Comparison of ENCODE assay signal across 16 cellular contexts in the genomic region with DNA sequence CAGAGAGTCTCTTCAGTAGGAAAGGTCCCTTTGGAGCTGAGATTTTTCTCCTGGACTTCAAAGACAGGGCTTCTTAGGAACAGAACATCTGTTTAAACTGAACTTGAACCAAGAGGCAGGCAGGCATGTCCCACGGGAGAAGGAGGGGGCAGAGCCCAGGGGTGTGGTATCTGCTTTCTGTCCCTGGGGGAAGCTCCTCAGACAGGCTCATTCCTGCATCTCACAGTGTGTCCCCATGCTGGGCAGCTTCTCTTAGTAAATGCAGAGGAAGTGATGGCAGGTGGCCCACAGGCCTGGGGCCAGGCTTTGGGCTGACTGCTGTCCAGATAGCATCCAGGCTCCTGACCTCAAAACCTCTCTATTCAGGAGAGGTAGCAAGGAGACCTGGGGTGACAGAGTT. TPM values are rescaled to one million over a fixed set of nuclear protein-coding genes. Genes with fewer than 3 reads are reported as not detected.
DNase-seq lines count a peak whose midpoint lies in the region; ATAC-seq and TF ChIP-seq lines count a peak whose summit lies in the region.
"Had no signal": no experiment of that assay in that cellular context is flagged by ENCODE, and none has a peak within 500 bp of the region (broad histone marks: within the 10 kb centered on the region; RNA-seq: fewer than 3 reads in every experiment).

No MANE protein-coding gene starts in this region.

- H3K4me3 ChIP-seq in SK-N-SH (ENCODE audit: low read depth in 2 of 2, low read length in 1 of 2) (no peak overlapping the region), esophagus muscularis mucosa (no peak overlapping the region), aorta (ENCODE audit: low read length in 2 of 2) (no peak overlapping the region), mammary epithelial cell (replicated peaks in 1 of 3; ENCODE audit: insufficient read depth in 1 of 3, low read depth in 2 of 3, low read length in 3 of 3) (no peak overlapping the region)

- intact Hi-C loops in esophagus muscularis mucosa (cut with DNase I) (no loop called here), aorta (cut with DNase I) (loop anchor here in 1 of 2 donors (2.0 kb wide), 1 partner anchor 45 kb away; no protein-coding TSS in a partner anchor), mammary epithelial cell (cut with micrococcal nuclease) (loop anchor here (2.0 kb wide), 1 partner anchor 121 kb away; no protein-coding TSS in a partner anchor)

- H3K9me3 ChIP-seq in SK-N-SH (no peaks in the 10 kb centered on the region), esophagus muscularis mucosa (no peaks in the 10 kb centered on the region), aorta (ENCODE audit: control insufficient read depth, low read length) (no peaks in the 10 kb centered on the region), mammary epithelial cell (replicated peaks; ENCODE audit: insufficient read depth, low read length) (no peaks in the 10 kb centered on the region)

- H3K79me2 ChIP-seq in SK-N-SH (ENCODE audit: insufficient read depth): no peaks in the 10 kb centered on the region
- no peaks in the 10 kb centered on the region for H3K79me2 ChIP-seq in mammary epithelial cell (ENCODE audit: insufficient read depth, low read length)

- TF ChIP-seq EP300 in SK-N-SH (IDR thresholded peaks at IDR 0.05; ENCODE audit: borderline replicate concordance in 1 of 2, low read depth in 1 of 2, low read length in 1 of 2) (peak in 1 of 2 experiments; percentile 40; a peak in 1 of 4 replicates), esophagus muscularis mucosa (IDR thresholded peaks at IDR 0.05) (no peak)

- ATAC-seq in SK-N-SH treated with all-trans-retinoic acid at 6 μM for 48 hours (0 out of 3 replicates have a peak, but pooled peaks have one; percentile 13), aorta (ENCODE audit: low FRiP score) (peak; percentile 58), GM18511 (IDR thresholded peaks at IDR 0.05; ENCODE audit: unreplicated experiment) (no peak)

- no peak for TF ChIP-seq POLR2A in esophagus muscularis mucosa (IDR thresholded peaks at IDR 0.05; ENCODE audit: low read depth)

- H3K4me1 Mint-ChIP-seq in mesothelial cell of epicardium: peaks cover 19% of the 10 kb centered on the region

- H3K4me2 ChIP-seq in SK-N-SH: no peak overlapping the region
- H3K4me2 ChIP-seq in mammary epithelial cell (ENCODE audit: insufficient read depth, low read depth, low read length): no peak overlapping the region

- no peak for TF ChIP-seq RAD21 in SK-N-SH (IDR thresholded peaks at IDR 0.05; ENCODE audit: low read length)

- H3K27me3 Mint-ChIP-seq in mesothelial cell of epicardium (ENCODE audit: low read depth): no peaks in the 10 kb centered on the region

- CTCF ChIA-PET in SK-N-SH (lab: Yijun Ruan, JAX): interaction anchor here (0.8 to 7.0 kb wide), 26 partner anchors 8 to 679 kb away, joined by 3 to 101 read pairs (median 4); partner anchors contain the start of genes EXT2 and TSPAN18
- CTCF ChIA-PET in mammary epithelial cell (lab: Charles Lee; ENCODE audit: low non-redundant PET): interaction anchor here (0.6 kb wide), 1 partner anchor 125 kb away, joined by 4 read pairs; no protein-coding TSS in a partner anchor

- WGBS in SK-N-SH (ENCODE audit: low lambda C conversion rate): no CpG with 5 or more reads among the region's 1 CpG
- WGBS in esophagus muscularis mucosa: 18% methylated on average over 1 of the region's 1 CpG
- WGBS in aorta, 2 donors: 7% methylated on average over 1 of the region's 1 CpG
- WGBS in mammary epithelial cell (ENCODE audit: low coverage, missing lambda C conversion rate): no CpG with 5 or more reads among the region's 1 CpG

- in situ Hi-C loops in mammary epithelial cell (cut with MboI; ENCODE audit: low sequenced_read_pairs in 2 of 2): no loop called here

- DNase-seq in SK-N-SH (no peak), esophagus muscularis mucosa (ENCODE audit: extremely low spot score) (no peak), mesothelial cell of epicardium (ENCODE audit: low spot score in 2 of 2, unreplicated experiment in 2 of 2) (peak in 1 of 2 experiments; percentile 38), aorta (no peak), SW480 (ENCODE audit: low spot score) (no peak), mammary epithelial cell (no peak)
- DNase-seq: activated T-cell treated with anti-CD3 and anti-CD28 coated beads, Interleukin-2, amount 50 U/mL, for 48 hours; DND-41; KBM-7; RPMI8226; stimulated activated CD4-positive, alpha-beta T cell treated with anti-CD3 and anti-CD28 coated beads, Interleukin-2, amount 100 ng/mL, for 48 hours had no signal

- H3K4me1 ChIP-seq in SK-N-SH (ENCODE audit: control insufficient read depth in 1 of 2, insufficient read depth in 2 of 2, low read depth in 1 of 2, low read length in 1 of 2) (peaks cover 21 to 71% of the 10 kb centered on the region in 2 experiments; a peak in 3 of 4 replicates), esophagus muscularis mucosa (peaks cover 59 to 82% (median 80%) of the 10 kb centered on the region in 4 donors), aorta (ENCODE audit: control insufficient read depth in 1 of 2, insufficient read depth in 2 of 2, low read length in 2 of 2) (no peaks in the 10 kb centered on the region), mammary epithelial cell (ENCODE audit: insufficient read depth, low read length) (no peaks in the 10 kb centered on the region)

- no peak for TF ChIP-seq CTCF in SK-N-SH (IDR thresholded peaks at IDR 0.05)
- TF ChIP-seq CTCF in esophagus muscularis mucosa (IDR thresholded peaks at IDR 0.05): no peak
- TF ChIP-seq CTCF in mesothelial cell of epicardium (IDR thresholded peaks at IDR 0.05; ENCODE audit: unreplicated experiment): no peak
- TF ChIP-seq CTCF in mammary epithelial cell (conservative IDR thresholded peaks at IDR 0.05 in 1 of 2, IDR thresholded peaks at IDR 0.05 in 1 of 2; ENCODE audit: extremely low read depth in 1 of 2, insufficient read depth in 1 of 2, low read depth in 1 of 2, low read length in 2 of 2): no peak

- no peak overlapping the region for H2AFZ ChIP-seq in SK-N-SH (ENCODE audit: low read depth)
- no peak overlapping the region for H2AFZ ChIP-seq in mammary epithelial cell (ENCODE audit: low read depth, low read length)

- peak overlapping the region in 1 of 2 experiments; percentile 99; a peak in 2 of 4 replicates for H3K27ac ChIP-seq in SK-N-SH (ENCODE audit: low read depth in 2 of 2, low read length in 1 of 2)
- H3K27ac ChIP-seq in esophagus muscularis mucosa (replicated peaks in 1 of 4): peak overlapping the region; percentile 78 to 85 (median 80)
- H3K27ac ChIP-seq in aorta (ENCODE audit: low read depth in 1 of 2, low read length in 2 of 2): no peak overlapping the region
- no peak overlapping the region for H3K27ac ChIP-seq in mammary epithelial cell (ENCODE audit: insufficient read depth, low read depth, low read length)
- H3K27ac ChIP-seq: epithelial cell of prostate, VCaP had no signal

- H4K20me1 ChIP-seq in SK-N-SH (ENCODE audit: insufficient read depth) (no peaks in the 10 kb centered on the region), mammary epithelial cell (ENCODE audit: insufficient read depth, low read length) (no peaks in the 10 kb centered on the region)

- H3K27ac Mint-ChIP-seq in mesothelial cell of epicardium: peak overlapping the region; percentile 34
- H3K27ac Mint-ChIP-seq: stimulated activated naive CD8-positive, alpha-beta T cell treated with anti-CD3 and anti-CD28 coated beads, Interleukin-15, Interleukin-2, amounts not matched to agents 100 ng/mL and 50 ng/mL, for 24 hours had no signal

- no TSS peak for BruUV-seq in mammary epithelial cell (replicated peaks; lab: Mats Ljungman, UMichigan)

- H3K9ac ChIP-seq in SK-N-SH: no peak overlapping the region
- no peak overlapping the region for H3K9ac ChIP-seq in mammary epithelial cell (ENCODE audit: insufficient read depth, low read length)

- no peaks in the 10 kb centered on the region for H3K27me3 ChIP-seq in SK-N-SH (ENCODE audit: insufficient read depth)
- H3K27me3 ChIP-seq in esophagus muscularis mucosa: no peaks in the 10 kb centered on the region
- no peaks in the 10 kb centered on the region for H3K27me3 ChIP-seq in aorta (ENCODE audit: control insufficient read depth in 1 of 2, insufficient read depth in 2 of 2, low read length in 1 of 2)
- H3K27me3 ChIP-seq in mammary epithelial cell (ENCODE audit: insufficient read depth, low read length): peaks cover 4% of the 10 kb centered on the region

- peaks cover 2% of the 10 kb centered on the region for H3K9me3 Mint-ChIP-seq in mesothelial cell of epicardium
- H3K9me3 Mint-ChIP-seq: stimulated activated naive CD8-positive, alpha-beta T cell treated with anti-CD3 and anti-CD28 coated beads, Interleukin-15, Interleukin-2, amounts not matched to agents 100 ng/mL and 50 ng/mL, for 24 hours had no signal

- H3F3A ChIP-seq in SK-N-SH (replicated peaks; ENCODE audit: insufficient read depth): no peaks in the 10 kb centered on the region

- H3K4me3 Mint-ChIP-seq in mesothelial cell of epicardium: no peak overlapping the region
- H3K4me3 Mint-ChIP-seq: stimulated activated naive CD8-positive, alpha-beta T cell treated with anti-CD3 and anti-CD28 coated beads, Interleukin-15, Interleukin-2, amounts not matched to agents 100 ng/mL and 50 ng/mL, for 24 hours had no signal

- POLR2A ChIA-PET in SK-N-SH (lab: Yijun Ruan, JAX): interaction anchor here (0.7 to 4.5 kb wide), 6 partner anchors 8 to 832 kb away, joined by 3 to 43 read pairs (median 5); partner anchors contain the start of gene C11orf96

- H3K36me3 ChIP-seq in SK-N-SH (replicated peaks in 1 of 2; ENCODE audit: control insufficient read depth in 1 of 2, insufficient read depth in 2 of 2, low read length in 1 of 2) (no peaks in the 10 kb centered on the region), esophagus muscularis mucosa (no peaks in the 10 kb centered on the region), aorta (ENCODE audit: control insufficient read depth in 1 of 2, insufficient read depth in 2 of 2, low read length in 1 of 2) (no peaks in the 10 kb centered on the region), mammary epithelial cell (ENCODE audit: insufficient read depth, low read length) (no peaks in the 10 kb centered on the region)

- dilution Hi-C loops in mammary epithelial cell (cut with HindIII; ENCODE audit: low sequenced_read_pairs): no loop called here

- H3K36me3 Mint-ChIP-seq in mesothelial cell of epicardium: peaks cover 2% of the 10 kb centered on the region

- H3K9me2 ChIP-seq in SK-N-SH: no peaks in the 10 kb centered on the region

TF ChIP-seq in SK-N-SH treated with all-trans-retinoic acid at 6 μM for 48 hours, 23 proteins besides CTCF, POLR2A, EP300 and RAD21 (continues in another document):
- no peak for TF ChIP-seq RARB (CRISPR knock-in tag; IDR thresholded peaks at IDR 0.05)

TF ChIP-seq in SK-N-SH, 30 proteins besides CTCF, POLR2A, EP300 and RAD21 (continues in another document):
- TF ChIP-seq FOXM1 (IDR thresholded peaks at IDR 0.05; ENCODE audit: low read depth): no peak
- no peak for TF ChIP-seq JUND (IDR thresholded peaks at IDR 0.05)

RNA-seq across cellular contexts. Expression of gene TSPAN18, which starts 47.4 kb away (rescaled TPM):
- 0.72 and 1.3 TPM in 2 replicates for polyA plus RNA-seq in SK-N-SH (2012; rRNA removed)
- polyA plus RNA-seq in SK-N-SH (2012; cell fraction: cytosol; rRNA removed): 0.91 and 1.8 TPM in 2 replicates
- 0.81 and 1.2 TPM in 2 replicates for polyA plus RNA-seq in SK-N-SH (2012; cell fraction: nucleus; rRNA removed)
- 10 to 100 TPM; 27.7 to 70.1 (median 50.2) TPM for total RNA-seq in esophagus muscularis mucosa
- 45.4 to 51.3 TPM (median 47.4 TPM) in 3 replicates for total RNA-seq in mesothelial cell of epicardium
- 10 to 100 TPM; 34.8 to 44.9 TPM for total RNA-seq in aorta
- polyA plus RNA-seq in aorta: 1 to 10 TPM; 1.0 to 1.2 TPM
- total RNA-seq in mammary epithelial cell: not detected
- 0.08 TPM for polyA plus RNA-seq in mammary epithelial cell
- polyA minus RNA-seq in mammary epithelial cell: 5.0 TPM

Comparison
In these comparisons a context has a peak if more than half of its experiments do, and no peak if none do; other contexts are left out.
1. H3K27ac ChIP-seq: peak in esophagus muscularis mucosa (4 of 4); none in aorta (0 of 2) and mammary epithelial cell (single experiment).
2. RNA of gene TSPAN18, which starts 47.4 kb away (total RNA-seq): 27.7 to 70.1 TPM in esophagus muscularis mucosa, 45.4 to 51.3 TPM in mesothelial cell of epicardium and 34.8 to 44.9 TPM in aorta; not detected in mammary epithelial cell; every median in the first group is over 10 times any median in the second.